Comparison of ENCODE assay signal across 21 cellular contexts in the genomic region with DNA sequence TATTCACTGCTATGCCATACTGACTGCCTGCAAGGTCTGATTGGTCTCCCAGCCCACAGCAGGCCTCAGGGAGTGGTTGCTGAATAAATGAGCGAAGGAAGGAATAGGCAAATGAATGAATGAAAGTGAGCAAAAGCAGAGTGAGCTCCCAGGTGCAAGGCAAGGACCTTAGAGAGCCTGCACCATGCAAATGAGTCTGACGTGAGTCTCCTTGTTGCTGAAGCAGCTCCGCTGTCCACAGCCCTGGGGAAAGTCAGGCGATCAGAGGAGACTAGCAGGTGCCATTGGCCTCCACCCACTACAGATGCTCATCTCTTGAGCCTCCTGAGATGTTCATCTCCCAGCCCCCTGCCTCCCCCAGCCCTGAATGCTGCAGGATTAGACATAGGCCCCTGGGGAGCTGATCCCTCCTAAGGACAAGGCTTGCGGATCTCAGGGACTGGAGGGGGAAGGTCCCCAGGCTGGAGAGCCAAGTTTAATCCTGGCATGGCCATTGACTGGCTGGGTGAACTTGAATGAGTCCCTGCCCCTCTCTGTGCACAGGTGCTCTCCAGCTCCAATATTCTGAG. TPM values are rescaled to one million over a fixed set of nuclear protein-coding genes. Genes with fewer than 3 reads are reported as not detected.
DNase-seq lines count a peak whose midpoint lies in the region; ATAC-seq, FAIRE-seq and TF ChIP-seq lines count a peak whose summit lies in the region.
"Had no signal": no experiment of that assay in that cellular context is flagged by ENCODE, and none has a peak within 500 bp of the region (broad histone marks: within the 10 kb centered on the region; RNA-seq: fewer than 3 reads in every experiment).

No MANE protein-coding gene starts in this region.

- DNase-seq in D721Med (ENCODE audit: insufficient read length, low spot score) (peak; percentile 93), T-helper 2 cell (no peak), hepatic stellate cell (ENCODE audit: low spot score) (no peak), osteocyte (ENCODE audit: extremely low spot score, unreplicated experiment) (no peak), erythroblast (lab: John Stamatoyannopoulos, UW) (no peak)
- DNase-seq: activated CD4-positive, alpha-beta T cell treated with anti-CD3 and anti-CD28 coated beads for 48 hours; Caco-2; EL; foreskin fibroblast; hypothalamus; NCI-H1105 treated with DMSO at 0.1 percent for 48 hours; OCI-M1; right cardiac atrium; SHP77 treated with DMSO at 0.1 percent for 48 hours had no signal

- no peaks in the 10 kb centered on the region for H3K27me3 Mint-ChIP-seq in osteocyte (ENCODE audit: unreplicated experiment)
- H3K27me3 Mint-ChIP-seq: activated naive CD4-positive, alpha-beta T cell treated with anti-CD3 and anti-CD28 coated beads, Interleukin-2, amount 50 U/mL, for 24 hours had no signal

- H3K4me1 Mint-ChIP-seq in osteocyte (ENCODE audit: unreplicated experiment) = peaks cover 21% of the 10 kb centered on the region

- H3K4me3 Mint-ChIP-seq in osteocyte (ENCODE audit: unreplicated experiment) = no peak overlapping the region
- H3K4me3 Mint-ChIP-seq: activated naive CD4-positive, alpha-beta T cell treated with anti-CD3 and anti-CD28 coated beads, Interleukin-2, amount 50 U/mL, for 24 hours had no signal

- H3K36me3 Mint-ChIP-seq in osteocyte (ENCODE audit: unreplicated experiment) = no peaks in the 10 kb centered on the region
- H3K36me3 Mint-ChIP-seq: activated naive CD4-positive, alpha-beta T cell treated with anti-CD3 and anti-CD28 coated beads, Interleukin-2, amount 50 U/mL, for 24 hours had no signal

- TF ChIP-seq CTCF in D721Med (IDR thresholded peaks at IDR 0.05; ENCODE audit: insufficient read depth, missing control alignments) = no peak
- TF ChIP-seq CTCF in osteocyte (IDR thresholded peaks at IDR 0.05) = no peak

- TF ChIP-seq POLR2A in Raji (IDR thresholded peaks at IDR 0.05; ENCODE audit: insufficient read depth, low read depth, low read length) = peak; percentile 55; the same call in 1 of the 2 replicates
- no peak for TF ChIP-seq POLR2A in erythroblast (IDR thresholded peaks at IDR 0.05; ENCODE audit: low read length)

- no peaks in the 10 kb centered on the region for H3K9me3 Mint-ChIP-seq in osteocyte (ENCODE audit: unreplicated experiment)
- H3K9me3 Mint-ChIP-seq: activated naive CD4-positive, alpha-beta T cell treated with anti-CD3 and anti-CD28 coated beads, Interleukin-2, amount 50 U/mL, for 24 hours had no signal

- no peak overlapping the region for H3K27ac Mint-ChIP-seq in osteocyte (ENCODE audit: unreplicated experiment)
- H3K27ac Mint-ChIP-seq: activated naive CD4-positive, alpha-beta T cell treated with anti-CD3 and anti-CD28 coated beads, Interleukin-2, amount 50 U/mL, for 24 hours had no signal

- peak; percentile 58 for ATAC-seq in GM21515 (IDR thresholded peaks at IDR 0.05; ENCODE audit: unreplicated experiment)
- ATAC-seq in HG03439 (IDR thresholded peaks at IDR 0.05; ENCODE audit: unreplicated experiment) = peak; percentile 63
- ATAC-seq: right cardiac atrium had no signal

- peak; percentile 82 for FAIRE-seq in D721Med (lab: Jason Lieb, UNC)
- FAIRE-seq: A204.1, astrocyte, islet of Langerhans had no signal

RNA-seq across cellular contexts. Expression of a gene that starts 22.1 kb away (rescaled TPM):
- 3.1 and 4.0 TPM in 2 replicates for total RNA-seq in osteocyte

RNA-seq across cellular contexts. Expression of a gene that starts 58.4 kb away (rescaled TPM):
- 484 and 511 TPM in 2 replicates for total RNA-seq in osteocyte
